Comparison of ENCODE assay signal across 23 cellular contexts in genomic region chr3:66353530-66353929, GRCh38.
DNase-seq lines count a peak whose midpoint lies in the region; ATAC-seq and TF ChIP-seq lines count a peak whose summit lies in the region.
"Had no signal": no experiment of that assay in that cellular context is flagged by ENCODE, and none has a peak within 500 bp of the region (broad histone marks: within the 10 kb centered on the region; RNA-seq: fewer than 3 reads in every experiment).

No MANE protein-coding gene starts in this region.

- DNase-seq in Right ventricle myocardium inferior (ENCODE audit: missing footprints) (no peak), cardiac septum (ENCODE audit: low spot score) (no peak), chondrocyte (ENCODE audit: low spot score) (no peak), immature natural killer cell (no peak), H4 (ENCODE audit: low spot score) (no peak), germinal center (ENCODE audit: low spot score) (no peak), head of caudate nucleus (no peak)
- DNase-seq: 8988T; activated CD4-positive, alpha-beta memory T cell treated with anti-CD3 and anti-CD28 coated beads for 36 hours; activated naive CD8-positive, alpha-beta T cell treated with anti-CD3 and anti-CD28 coated beads, Interleukin-2, amount 50 U/mL, for 24 hours; CD4-positive, alpha-beta T cell; colonic mucosa; GF-D8; Karpas-422; NCI-H1694 treated with DMSO at 0.1 percent for 48 hours; NCI-H510A treated with DMSO at 0.1 percent for 48 hours; occipital lobe; spleen; stimulated activated naive CD8-positive, alpha-beta T cell treated with anti-CD3 and anti-CD28 coated beads, Interleukin-15, amount 100 ng/mL, for 72 hours had no signal

- H3K4me3 Mint-ChIP-seq in chondrocyte (ENCODE audit: unreplicated experiment) = no peak overlapping the region
- H3K4me3 Mint-ChIP-seq in immature natural killer cell = peak overlapping the region; percentile 69 to 85 (median 74)
- H3K4me3 Mint-ChIP-seq: activated CD4-positive, alpha-beta memory T cell treated with anti-CD3 and anti-CD28 coated beads for 36 hours; activated naive CD8-positive, alpha-beta T cell treated with anti-CD3 and anti-CD28 coated beads, Interleukin-2, amount 50 U/mL, for 24 hours; activated T-helper 1 cell treated with anti-CD3 and anti-CD28 coated beads, Interleukin-12 subunit alpha, Interleukin-12 subunit beta, Interleukin-2, Interleukin-4 antibody, amounts not matched to agents 30 ng/mL and 10 ng/mL and 1 ng/mL, durations not matched to agents 14 hours and 24 hours and 36 hours; CD4-positive, alpha-beta T cell; stimulated activated naive CD8-positive, alpha-beta T cell treated with anti-CD3 and anti-CD28 coated beads, Interleukin-15, amount 100 ng/mL, for 72 hours had no signal

- no peaks in the 10 kb centered on the region for H3K27me3 Mint-ChIP-seq in chondrocyte (ENCODE audit: low read depth)
- H3K27me3 Mint-ChIP-seq in immature natural killer cell (ENCODE audit: low read depth in 3 of 3) = peaks cover 0 to 14% (median 7%) of the 10 kb centered on the region in 3 donors
- H3K27me3 Mint-ChIP-seq: activated CD4-positive, alpha-beta memory T cell treated with anti-CD3 and anti-CD28 coated beads for 36 hours; activated naive CD8-positive, alpha-beta T cell treated with anti-CD3 and anti-CD28 coated beads, Interleukin-2, amount 50 U/mL, for 24 hours; CD4-positive, alpha-beta T cell; stimulated activated naive CD8-positive, alpha-beta T cell treated with anti-CD3 and anti-CD28 coated beads, Interleukin-15, amount 100 ng/mL, for 72 hours had no signal

- no peak for TF ChIP-seq CTCF in chondrocyte (IDR thresholded peaks at IDR 0.05)

- H3K4me1 Mint-ChIP-seq in chondrocyte (ENCODE audit: low read depth) (peaks cover 20% of the 10 kb centered on the region), immature natural killer cell (peaks cover 52 to 54% of the 10 kb centered on the region in 2 donors)

- intact Hi-C loops in Right ventricle myocardium inferior (cut with DNase I) = no loop called here
- intact Hi-C loops in cardiac septum (cut with DNase I) = no loop called here
- intact Hi-C loops in head of caudate nucleus (cut with DNase I) = no loop called here

- ATAC-seq in Right ventricle myocardium inferior = peak; percentile 74
- ATAC-seq in HG03045 (IDR thresholded peaks at IDR 0.05; ENCODE audit: unreplicated experiment) = no peak
- ATAC-seq: activated naive CD8-positive, alpha-beta T cell treated with anti-CD3 and anti-CD28 coated beads, Interleukin-2, amount 50 U/mL, for 24 hours; esophagus mucosa; SK-N-SH treated with all-trans-retinoic acid at 6 μM for 48 hours; stimulated activated naive CD8-positive, alpha-beta T cell treated with anti-CD3 and anti-CD28 coated beads, Interleukin-15, amount 100 ng/mL, for 72 hours had no signal

- no peaks in the 10 kb centered on the region for H3K36me3 Mint-ChIP-seq in chondrocyte (ENCODE audit: low read depth)
- peaks cover 0 to 19% (median 7%) of the 10 kb centered on the region in 3 donors for H3K36me3 Mint-ChIP-seq in immature natural killer cell

- H3K9me3 Mint-ChIP-seq in chondrocyte (ENCODE audit: low read depth) (no peaks in the 10 kb centered on the region), immature natural killer cell (no peaks in the 10 kb centered on the region)
- H3K9me3 Mint-ChIP-seq: activated CD4-positive, alpha-beta memory T cell treated with anti-CD3 and anti-CD28 coated beads for 36 hours; activated naive CD8-positive, alpha-beta T cell treated with anti-CD3 and anti-CD28 coated beads, Interleukin-2, amount 50 U/mL, for 24 hours; activated T-helper 1 cell treated with anti-CD3 and anti-CD28 coated beads, Interleukin-12 subunit alpha, Interleukin-12 subunit beta, Interleukin-2, Interleukin-4 antibody, amounts not matched to agents 30 ng/mL and 10 ng/mL and 1 ng/mL, durations not matched to agents 14 hours and 24 hours and 36 hours; CD4-positive, alpha-beta T cell; stimulated activated naive CD8-positive, alpha-beta T cell treated with anti-CD3 and anti-CD28 coated beads, Interleukin-15, amount 100 ng/mL, for 72 hours had no signal

- H3K27ac Mint-ChIP-seq in chondrocyte (ENCODE audit: unreplicated experiment) (peak overlapping the region; percentile 46), immature natural killer cell (peak overlapping the region; percentile 98 to 100 (median 98))
- H3K27ac Mint-ChIP-seq: activated CD4-positive, alpha-beta memory T cell treated with anti-CD3 and anti-CD28 coated beads for 36 hours; activated naive CD8-positive, alpha-beta T cell treated with anti-CD3 and anti-CD28 coated beads, Interleukin-2, amount 50 U/mL, for 24 hours; activated T-helper 1 cell treated with anti-CD3 and anti-CD28 coated beads, Interleukin-12 subunit alpha, Interleukin-12 subunit beta, Interleukin-2, Interleukin-4 antibody, amounts not matched to agents 30 ng/mL and 10 ng/mL and 1 ng/mL, durations not matched to agents 14 hours and 24 hours and 36 hours; CD4-positive, alpha-beta T cell; stimulated activated naive CD8-positive, alpha-beta T cell treated with anti-CD3 and anti-CD28 coated beads, Interleukin-15, amount 100 ng/mL, for 72 hours had no signal
